ENCODE assay signal across 9 cellular contexts in the genomic region with DNA sequence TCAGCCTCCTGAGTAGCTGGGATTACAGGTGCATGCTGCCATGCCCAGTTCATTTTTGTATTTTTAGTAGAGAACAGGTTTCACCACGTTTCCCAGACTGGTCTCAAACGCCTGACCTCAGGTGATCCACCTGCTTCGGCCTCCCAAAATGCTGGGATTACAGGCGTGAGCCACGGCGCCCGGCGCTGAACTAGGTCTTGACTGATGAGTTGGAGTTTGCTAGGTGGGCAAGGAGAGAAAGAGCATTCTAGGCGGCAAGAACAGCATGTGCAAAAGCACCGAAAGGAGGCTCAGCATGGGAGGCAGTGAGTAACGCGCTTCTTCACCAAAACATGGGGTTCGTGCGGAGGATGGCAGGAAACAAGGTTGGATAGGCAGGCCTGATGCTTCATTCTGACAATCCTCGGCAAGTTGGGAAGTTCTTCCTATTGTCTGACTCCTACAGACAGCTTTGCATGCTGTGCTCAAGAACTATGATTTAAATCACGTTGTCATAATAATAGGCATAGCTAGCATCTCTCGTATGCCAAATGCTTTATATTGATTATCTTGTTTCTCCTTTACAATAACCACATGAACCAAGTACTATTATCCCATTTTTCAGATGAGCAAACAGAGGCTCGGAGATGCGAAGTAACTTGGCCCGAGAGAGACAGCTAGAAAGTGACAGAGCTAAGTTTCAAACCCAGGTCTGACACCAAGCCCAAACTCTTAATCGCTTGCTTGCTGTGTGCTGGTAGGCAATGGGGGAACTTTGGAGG. TPM values are rescaled to one million over a fixed set of nuclear protein-coding genes. Genes with fewer than 3 reads are reported as not detected.
"Had no signal": no experiment of that assay in that cellular context is flagged by ENCODE, and none has a peak within 500 bp of the region (broad histone marks: within the 10 kb centered on the region; RNA-seq: fewer than 3 reads in every experiment).

No MANE protein-coding gene starts in this region.

- H3K4me3 ChIP-seq: GM23248 had no signal

- DNase-seq: GM23248, GOT3, H9, HCEC 1CT, KG1 had no signal

- FAIRE-seq: H54 had no signal

- H3K9ac ChIP-seq: GM23248 had no signal

- H3K27me3 Mint-ChIP-seq: IgD-negative memory B cell had no signal

- H3K27ac ChIP-seq: GM23248, HL-60 had no signal

- H3K4me3 Mint-ChIP-seq: H9, IgD-negative memory B cell had no signal

- H3K9me3 Mint-ChIP-seq: H9 had no signal

- H3K27ac Mint-ChIP-seq: IgD-negative memory B cell had no signal

- H2AFZ ChIP-seq: GM23248 had no signal

RNA-seq across cellular contexts. Expression of gene NEUROD2, which starts 26.5 kb away (rescaled TPM):
- total RNA-seq: GM23248, H9, HT1080 had no signal
- polyA plus RNA-seq: GM23248, IgD-negative memory B cell had no signal

RNA-seq across cellular contexts. Expression of gene PPP1R1B, which starts 45.5 kb away (rescaled TPM):
- total RNA-seq: GM23248, HT1080 had no signal
- polyA plus RNA-seq: GM23248, IgD-negative memory B cell had no signal
